In genomic region chr3:179265875-179266274, GRCh38 we compare ENCODE assay signal across 12 cellular contexts. TPM values are rescaled to one million over a fixed set of nuclear protein-coding genes. Genes with fewer than 3 reads are reported as not detected.
A peak's percentile ranks its signal among the peaks of the same experiment; 100 is the strongest.
DNase-seq lines count a peak whose midpoint lies in the region; ATAC-seq and FAIRE-seq lines count a peak whose summit lies in the region.
"Had no signal": no experiment of that assay in that cellular context is flagged by ENCODE, and none has a peak within 500 bp of the region (broad histone marks: within the 10 kb centered on the region; RNA-seq: fewer than 3 reads in every experiment).

No MANE protein-coding gene starts in this region.

- no peaks in the 10 kb centered on the region for H3K9me2 ChIP-seq in Karpas-422 (replicated peaks; ENCODE audit: insufficient read depth, low read length)

- peak overlapping the region in 1 of 10 experiments; percentile 43; a peak in 1 of 20 replicates for H3K4me3 ChIP-seq in BLaER1 treated with 17β-estradiol and CSF1 and Interleukin-3, amounts not matched to agents 10 nM and 100 nM
- peak overlapping the region; percentile 72 for H3K4me3 ChIP-seq in Karpas-422 (ENCODE audit: low read length)

- FAIRE-seq in GM19239 (lab: Jason Lieb, UNC), result peak; percentile 39

- H3K4me2 ChIP-seq in BLaER1 treated with 17β-estradiol and CSF1 and Interleukin-3, amounts not matched to agents 10 nM and 100 nM, result peak overlapping the region; percentile 67 to 97 (median 87); a peak in 19 of 22 replicates
- peak overlapping the region; percentile 90 for H3K4me2 ChIP-seq in Karpas-422 (ENCODE audit: low read depth, low read length, poor library complexity, severe bottlenecking)

- H2AFZ ChIP-seq in Karpas-422 (ENCODE audit: low read length), result peak overlapping the region; percentile 95

- H3K36me3 ChIP-seq in BLaER1 treated with 17β-estradiol and CSF1 and Interleukin-3, amounts not matched to agents 10 nM and 100 nM, result no peaks in the 10 kb centered on the region
- no peaks in the 10 kb centered on the region for H3K36me3 ChIP-seq in Karpas-422 (ENCODE audit: insufficient read depth, low read length)
- H3K36me3 ChIP-seq: gastrocnemius medialis had no signal

- DNase-seq in GM19239 (ENCODE audit: insufficient read length, low spot score) (no peak), Karpas-422 (peak; percentile 88), D341Med (ENCODE audit: low spot score) (no peak), NCI-H1417 treated with DMSO at 0.1 percent for 48 hours (lab: John Stamatoyannopoulos, UW) (no peak), NCI-H2227 treated with DMSO at 0.1 percent for 48 hours (lab: John Stamatoyannopoulos, UW) (no peak), NCI-H526 treated with DMSO at 0.1 percent for 48 hours (lab: John Stamatoyannopoulos, UW) (no peak)
- DNase-seq: gastrocnemius medialis, NCI-H1092, NCI-H774, psoas muscle had no signal

- peaks cover 18 to 30% (median 25%) of the 10 kb centered on the region in 11 experiments for H3K9me3 ChIP-seq in BLaER1 treated with 17β-estradiol and CSF1 and Interleukin-3, amounts not matched to agents 10 nM and 100 nM (replicated peaks in 1 of 11)
- no peaks in the 10 kb centered on the region for H3K9me3 ChIP-seq in Karpas-422 (ENCODE audit: low read length)
- H3K9me3 ChIP-seq: gastrocnemius medialis, psoas muscle had no signal

- H3K9ac ChIP-seq in BLaER1 treated with 17β-estradiol and CSF1 and Interleukin-3, amounts not matched to agents 10 nM and 100 nM, result no peak overlapping the region
- H3K9ac ChIP-seq in Karpas-422 (ENCODE audit: low read length), result peak overlapping the region; percentile 77

- ATAC-seq in HG02884 (IDR thresholded peaks at IDR 0.05; ENCODE audit: unreplicated experiment), result peak; percentile 58
- ATAC-seq: gastrocnemius medialis, psoas muscle had no signal

- peaks cover 16 to 44% (median 30%) of the 10 kb centered on the region in 10 experiments; a peak in 19 of 20 replicates for H3K4me1 ChIP-seq in BLaER1 treated with 17β-estradiol and CSF1 and Interleukin-3, amounts not matched to agents 10 nM and 100 nM
- H3K4me1 ChIP-seq in Karpas-422 (ENCODE audit: low read length), result peaks cover 53% of the 10 kb centered on the region
- H3K4me1 ChIP-seq: gastrocnemius medialis, psoas muscle had no signal

- H4K20me1 ChIP-seq in BLaER1 treated with 17β-estradiol and CSF1 and Interleukin-3, amounts not matched to agents 10 nM and 100 nM, result no peaks in the 10 kb centered on the region
- H4K20me1 ChIP-seq in Karpas-422 (ENCODE audit: insufficient read depth, low read depth, low read length), result no peaks in the 10 kb centered on the region

- H3K27me3 ChIP-seq in BLaER1 treated with 17β-estradiol and CSF1 and Interleukin-3, amounts not matched to agents 10 nM and 100 nM, result peaks cover 0 to 3% (median 0%) of the 10 kb centered on the region in 11 experiments; a peak in 1 of 22 replicates
- H3K27me3 ChIP-seq in Karpas-422 (ENCODE audit: low read length), result no peaks in the 10 kb centered on the region
- H3K27me3 ChIP-seq: gastrocnemius medialis had no signal

- H3K27ac ChIP-seq in BLaER1 treated with 17β-estradiol and CSF1 and Interleukin-3, amounts not matched to agents 10 nM and 100 nM, result no peak overlapping the region
- peak overlapping the region; percentile 89 for H3K27ac ChIP-seq in Karpas-422 (ENCODE audit: low read length)
- H3K27ac ChIP-seq: gastrocnemius medialis, psoas muscle had no signal

- H3K79me2 ChIP-seq in Karpas-422 (ENCODE audit: low read length), result peaks cover 5% of the 10 kb centered on the region

RNA-seq across cellular contexts. Expression of gene KCNMB3, which starts 15.0 kb away (rescaled TPM):
- total RNA-seq in Karpas-422 (2014; rRNA removed; shearing (Covaris generic); ENCODE audit: low replicate concordance), result 17.1 and 28.3 TPM in 2 replicates

RNA-seq across cellular contexts. Expression of gene ZNF639, which starts 57.0 kb away (rescaled TPM):
- total RNA-seq in Karpas-422 (2014; rRNA removed; shearing (Covaris generic); ENCODE audit: low replicate concordance), result 54.9 and 70.8 TPM in 2 replicates
